In genomic region chr3:192812736-192813383, GRCh38 we compare ENCODE assay signal across 8 cellular contexts.
DNase-seq lines count a peak whose midpoint lies in the region; ATAC-seq and TF ChIP-seq lines count a peak whose summit lies in the region.

No MANE protein-coding gene starts in this region.

- H3K27ac ChIP-seq in C4-2B: no peak overlapping the region
- H3K27ac ChIP-seq in HEK293 (ENCODE audit: extremely low read depth, low read depth, low read length): no peak overlapping the region
- H3K27ac ChIP-seq in neuronal stem cell (replicated peaks; ENCODE audit: low read length): no peak overlapping the region

- POLR2A ChIA-PET in HEK293 (lab: Yijun Ruan, JAX): interaction anchor here (1.7 kb wide), 1 partner anchor 105 kb away, joined by 6 read pairs; the partner anchor contains the start of gene MB21D2

- H3K18ac ChIP-seq in neuronal stem cell (ENCODE audit: low read length): no peak overlapping the region

- peak; percentile 81 for TF ChIP-seq CTCF in C4-2B (conservative IDR thresholded peaks at IDR 0.05)
- no peak; the same call in 1 of the 2 replicates for TF ChIP-seq CTCF in HEK293 (tag by site-specific recombination; IDR thresholded peaks at IDR 0.05)
- peak; percentile 72 for TF ChIP-seq CTCF in epithelial cell of esophagus (IDR thresholded peaks at IDR 0.05; ENCODE audit: insufficient read depth, low read depth, low read length, missing control alignments)
- no peak for TF ChIP-seq CTCF in lower leg skin (IDR thresholded peaks at IDR 0.05)

- no CpG with 5 or more reads among the region's 4 CpGs for WGBS in neuronal stem cell (ENCODE audit: extremely low coverage in 2 of 2, insufficient read length in 2 of 2, insufficient replicate concordance in 1 of 2), 2 donors
- WGBS in lower leg skin, 2 donors: 15 to 26% methylated on average over 4 of the region's 4 CpGs

- H3K4me2 ChIP-seq in neuronal stem cell (ENCODE audit: insufficient read depth, low read length, poor library complexity, severe bottlenecking): no peak overlapping the region

- H2BK12ac ChIP-seq in neuronal stem cell (ENCODE audit: low read length): no peak overlapping the region

- H3K4me3 ChIP-seq in HEK293 (ENCODE audit: low read depth, low read length): no peak overlapping the region
- no peak overlapping the region for H3K4me3 ChIP-seq in NT2/D1 (ENCODE audit: insufficient read length, low read depth)
- no peak overlapping the region for H3K4me3 ChIP-seq in epithelial cell of esophagus (ENCODE audit: low read length)
- H3K4me3 ChIP-seq in neuronal stem cell (ENCODE audit: low read length in 2 of 2): no peak overlapping the region
- no peak overlapping the region for H3K4me3 ChIP-seq in lower leg skin (ENCODE audit: low read depth, poor library complexity, severe bottlenecking)

- peaks cover under 1% of the 10 kb centered on the region; the same call in 1 of the 2 replicates for H3K4me1 ChIP-seq in HEK293 (ENCODE audit: control insufficient read depth, insufficient read depth, low read length)
- H3K4me1 ChIP-seq in NT2/D1 (ENCODE audit: insufficient read depth, insufficient read length): peaks cover 3% of the 10 kb centered on the region
- H3K4me1 ChIP-seq in neuronal stem cell (ENCODE audit: control insufficient read depth in 2 of 2, insufficient read depth in 1 of 2, low read depth in 1 of 2, low read length in 2 of 2): peaks cover 0 to 8% of the 10 kb centered on the region in 2 donors

- no peak overlapping the region for H2BK5ac ChIP-seq in neuronal stem cell (ENCODE audit: low read length)

- intact Hi-C loops in lower leg skin (cut with DNase I; ENCODE audit: low total_unique reads): loop anchor here (5.0 to 10.0 kb wide), 2 partner anchors 229 to 752 kb away; no protein-coding TSS in a partner anchor

- H3K9me3 ChIP-seq in HEK293 (ENCODE audit: control insufficient read depth, insufficient read depth, low read depth, low read length) (no peaks in the 10 kb centered on the region), NT2/D1 (ENCODE audit: insufficient read depth, low read length) (no peaks in the 10 kb centered on the region), neuronal stem cell (replicated peaks in 1 of 2; ENCODE audit: control insufficient read depth in 2 of 2, insufficient read depth in 1 of 2, low read depth in 1 of 2, low read length in 2 of 2) (no peaks in the 10 kb centered on the region)

- H3K4ac ChIP-seq in neuronal stem cell (ENCODE audit: low read length): no peak overlapping the region

- ATAC-seq in HG02870 (IDR thresholded peaks at IDR 0.05; ENCODE audit: unreplicated experiment): no peak

- H3K9ac ChIP-seq in NT2/D1 (ENCODE audit: insufficient read length, low read depth) (no peak overlapping the region), neuronal stem cell (ENCODE audit: low read depth, low read length, poor library complexity) (no peak overlapping the region)

- no peak overlapping the region for H2BK15ac ChIP-seq in neuronal stem cell (ENCODE audit: low read length)

- H4K91ac ChIP-seq in neuronal stem cell (ENCODE audit: low read depth, low read length, poor library complexity): no peak overlapping the region

- no peaks in the 10 kb centered on the region for H3K27me3 ChIP-seq in NT2/D1 (ENCODE audit: insufficient read depth, insufficient read length)
- no peaks in the 10 kb centered on the region for H3K27me3 ChIP-seq in neuronal stem cell (ENCODE audit: control insufficient read depth in 3 of 3, insufficient read depth in 3 of 3, low read depth in 1 of 3, low read length in 3 of 3)

- H3K36me3 ChIP-seq in HEK293 (ENCODE audit: control insufficient read depth in 2 of 2, insufficient read depth in 1 of 2, low read length in 2 of 2): no peaks in the 10 kb centered on the region
- no peaks in the 10 kb centered on the region for H3K36me3 ChIP-seq in NT2/D1 (ENCODE audit: insufficient read depth, insufficient read length, low read length)
- H3K36me3 ChIP-seq in neuronal stem cell (replicated peaks in 1 of 2; ENCODE audit: control insufficient read depth in 2 of 2, insufficient read depth in 2 of 2, low read length in 2 of 2): no peaks in the 10 kb centered on the region

- no peak overlapping the region for H4K8ac ChIP-seq in neuronal stem cell (ENCODE audit: low read depth, low read length)

- DNase-seq in NT2/D1 (ENCODE audit: low read depth, low spot score) (peak; percentile 38), epithelial cell of esophagus (ENCODE audit: low read depth) (peak; percentile 70), neuronal stem cell (ENCODE audit: low spot score) (peak; percentile 56), lower leg skin (ENCODE audit: low spot score in 2 of 2) (no peak), NCI-H1048 (lab: John Stamatoyannopoulos, UW) (no peak)

- no peak overlapping the region for H3K14ac ChIP-seq in neuronal stem cell (ENCODE audit: low read length)

- no peaks in the 10 kb centered on the region for H3K79me1 ChIP-seq in neuronal stem cell (ENCODE audit: low read depth, low read length)

- CTCF ChIA-PET in HEK293 (lab: Yijun Ruan, JAX): interaction anchor here (0.6 to 8.5 kb wide), 22 partner anchors 10 to 764 kb away, joined by 3 to 132 read pairs (median 4); partner anchors contain the start of gene MB21D2

- no peak overlapping the region for H2AK5ac ChIP-seq in neuronal stem cell (ENCODE audit: low read depth, low read length)

- peak overlapping the region; percentile 73 for H2AFZ ChIP-seq in neuronal stem cell (ENCODE audit: low read length)

- TF ChIP-seq POLR2A in lower leg skin (IDR thresholded peaks at IDR 0.05): no peak

- no peak overlapping the region for H3K23ac ChIP-seq in neuronal stem cell (ENCODE audit: low read depth, low read length, poor library complexity)

- no peak overlapping the region for H2BK120ac ChIP-seq in neuronal stem cell (ENCODE audit: low read depth, low read length)

TF ChIP-seq in HEK293, 187 proteins besides CTCF, POLR2A, EP300 and RAD21:
- no peak for TF ChIP-seq ZNF600 (tag by site-specific recombination; IDR thresholded peaks at IDR 0.05)
- TF ChIP-seq ZNF654 (tag by site-specific recombination; IDR thresholded peaks at IDR 0.05; ENCODE audit: low read depth): peak; percentile 66

Comparison
In these comparisons a context has a peak if more than half of its experiments do, and no peak if none do; other contexts are left out.
1. CTCF ChIP-seq: peak in C4-2B (single experiment) and epithelial cell of esophagus (single experiment); none in HEK293 (single experiment) and lower leg skin (0 of 3).
2. DNase-seq: peak in NT2/D1 (single experiment), epithelial cell of esophagus (single experiment) and neuronal stem cell (single experiment); none in lower leg skin (0 of 2) and NCI-H1048 (single experiment).